Comparison of ENCODE assay signal across 12 cellular contexts in the genomic region with DNA sequence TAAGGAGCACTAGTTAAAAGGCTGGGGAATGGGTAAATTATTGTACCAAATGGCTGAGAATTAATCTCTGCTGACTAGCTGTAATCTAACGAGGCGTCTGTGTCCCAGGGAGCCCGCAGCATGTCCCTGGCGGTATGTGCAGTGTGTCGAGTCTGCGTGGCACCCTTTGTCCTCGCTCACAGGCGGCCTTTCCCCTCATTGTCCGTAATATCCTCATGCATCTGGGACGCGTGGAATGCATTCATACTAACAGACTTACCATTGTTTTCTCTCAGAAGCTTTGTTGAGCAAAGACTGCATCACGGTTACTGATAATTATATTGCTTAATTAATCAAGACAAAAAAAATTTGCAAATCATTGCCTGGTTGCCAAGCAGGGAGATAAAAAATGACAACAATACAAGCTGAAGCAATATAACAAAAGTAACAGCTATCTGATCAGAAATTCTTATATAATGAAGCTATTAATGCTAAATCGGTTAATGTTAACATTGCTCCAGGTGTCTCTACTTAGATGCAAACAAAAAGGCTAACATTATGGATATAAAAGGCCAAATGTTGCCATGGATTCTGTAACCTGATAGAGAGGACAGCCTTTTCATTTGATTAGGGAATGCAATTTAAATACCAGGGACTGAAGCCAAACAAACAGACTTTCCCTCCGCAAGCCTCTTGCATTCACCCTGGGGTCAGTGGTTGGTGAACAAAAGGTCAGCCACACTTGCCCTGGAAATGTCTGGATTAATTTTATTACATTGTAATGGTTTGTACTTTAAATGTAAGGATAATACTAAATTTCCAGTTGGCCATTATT.
A peak's percentile ranks its signal among the peaks of the same experiment; 100 is the strongest.
DNase-seq lines count a peak whose midpoint lies in the region; ATAC-seq, FAIRE-seq and TF ChIP-seq lines count a peak whose summit lies in the region.
"Had no signal": no experiment of that assay in that cellular context is flagged by ENCODE, and none has a peak within 500 bp of the region (broad histone marks: within the 10 kb centered on the region; RNA-seq: fewer than 3 reads in every experiment).

No MANE protein-coding gene starts in this region.

- H3K9me3 ChIP-seq in prostate gland, result no peaks in the 10 kb centered on the region
- H3K9me3 ChIP-seq: ovary, Peyer's patch had no signal

- peak; percentile 8 for FAIRE-seq in frontal cortex (lab: Jason Lieb, UNC)

- no peak for TF ChIP-seq CTCF in prostate gland (IDR thresholded peaks at IDR 0.05)

- intact Hi-C loops in prostate gland (cut with DNase I), result no loop called here

- no peak for TF ChIP-seq POLR2A in prostate gland (IDR thresholded peaks at IDR 0.05)

- no peak overlapping the region for H3K4me3 ChIP-seq in prostate gland
- H3K4me3 ChIP-seq: cardiac muscle cell, ovary, Peyer's patch had no signal

- DNase-seq in NCI-H2029 (lab: John Stamatoyannopoulos, UW) (peak; percentile 7), NCI-H2029 treated with DMSO at 0.1 percent for 48 hours (lab: John Stamatoyannopoulos, UW) (no peak), NCI-H774 (lab: John Stamatoyannopoulos, UW) (peak; percentile 72), frontal cortex (ENCODE audit: low spot score in 2 of 2) (no peak), putamen (ENCODE audit: low spot score) (peak; percentile 90), prostate gland (ENCODE audit: low spot score) (no peak), T-helper 9 cell (no peak)
- DNase-seq: KG1, ovary, Peyer's patch had no signal

- no peaks in the 10 kb centered on the region for H3K36me3 ChIP-seq in prostate gland
- H3K36me3 ChIP-seq: cardiac muscle cell, ovary had no signal

- no peaks in the 10 kb centered on the region for H3K4me1 ChIP-seq in prostate gland (replicated peaks)
- H3K4me1 ChIP-seq: Peyer's patch had no signal

- H3K27ac ChIP-seq in prostate gland, result no peak overlapping the region
- H3K27ac ChIP-seq: cardiac muscle cell, ovary, Peyer's patch had no signal

- no peak for ATAC-seq in HG03139 (IDR thresholded peaks at IDR 0.05; ENCODE audit: unreplicated experiment)

- no peaks in the 10 kb centered on the region for H3K27me3 ChIP-seq in prostate gland (replicated peaks; ENCODE audit: insufficient read depth)
- H3K27me3 ChIP-seq: cardiac muscle cell, ovary, Peyer's patch had no signal

- WGBS in prostate gland, result 74% methylated on average over 14 of the region's 14 CpGs

Comparison
In these comparisons a context has a peak if more than half of its experiments do, and no peak if none do; other contexts are left out.
1. DNase-seq: peak in NCI-H2029 (single experiment), NCI-H774 (single experiment) and putamen (single experiment); none in NCI-H2029 treated with DMSO at 0.1 percent for 48 hours (single experiment), frontal cortex (0 of 2), prostate gland (single experiment) and T-helper 9 cell (single experiment).